ENCODE assay signal across 27 cellular contexts in genomic region chr10:110115784-110116520, GRCh38.
DNase-seq lines count a peak whose midpoint lies in the region; ATAC-seq, FAIRE-seq and TF ChIP-seq lines count a peak whose summit lies in the region.
"Had no signal": no experiment of that assay in that cellular context is flagged by ENCODE, and none has a peak within 500 bp of the region (broad histone marks: within the 10 kb centered on the region; RNA-seq: fewer than 3 reads in every experiment).

No MANE protein-coding gene starts in this region.

- H3K9me3 ChIP-seq in CD4-positive, CD25-positive, alpha-beta regulatory T cell (ENCODE audit: control insufficient read depth in 2 of 2, low read length in 2 of 2): no peaks in the 10 kb centered on the region
- no peaks in the 10 kb centered on the region for H3K9me3 ChIP-seq in CD4-positive, alpha-beta memory T cell (ENCODE audit: control insufficient read depth in 1 of 2, low read length in 2 of 2)
- H3K9me3 ChIP-seq in naive thymus-derived CD4-positive, alpha-beta T cell (ENCODE audit: control insufficient read depth in 2 of 3, low read length in 3 of 3): no peaks in the 10 kb centered on the region
- H3K9me3 ChIP-seq: esophagus muscularis mucosa, suprapubic skin, upper lobe of right lung had no signal

- no peaks in the 10 kb centered on the region for H3K4me1 ChIP-seq in CD4-positive, CD25-positive, alpha-beta regulatory T cell (ENCODE audit: control insufficient read depth, insufficient read depth, low read length, poor library complexity, severe bottlenecking)
- no peaks in the 10 kb centered on the region for H3K4me1 ChIP-seq in CD4-positive, alpha-beta memory T cell (ENCODE audit: insufficient read depth, low read length)
- no peaks in the 10 kb centered on the region for H3K4me1 ChIP-seq in naive thymus-derived CD4-positive, alpha-beta T cell (ENCODE audit: control insufficient read depth in 2 of 2, insufficient read depth in 2 of 2, low read length in 2 of 2)
- H3K4me1 ChIP-seq: suprapubic skin, upper lobe of right lung had no signal

- no peaks in the 10 kb centered on the region for H3K9me3 Mint-ChIP-seq in CD4-positive, CD25-positive, alpha-beta regulatory T cell
- H3K9me3 Mint-ChIP-seq in CD4-positive, alpha-beta memory T cell: peaks cover 0 to 2% (median 0%) of the 10 kb centered on the region in 8 donors
- peaks cover 0 to 2% (median 0%) of the 10 kb centered on the region in 11 donors for H3K9me3 Mint-ChIP-seq in naive thymus-derived CD4-positive, alpha-beta T cell

- FAIRE-seq in bronchial epithelial cell (lab: Jason Lieb, UNC): peak; percentile 28
- no peak for FAIRE-seq in RCC 7860 (lab: Jason Lieb, UNC)
- FAIRE-seq: kidney had no signal

- no peaks in the 10 kb centered on the region for H3K27me3 ChIP-seq in CD4-positive, CD25-positive, alpha-beta regulatory T cell (ENCODE audit: control insufficient read depth, insufficient read depth, low read length)
- H3K27me3 ChIP-seq in CD4-positive, alpha-beta memory T cell (ENCODE audit: insufficient read depth, low read length): no peaks in the 10 kb centered on the region
- no peaks in the 10 kb centered on the region for H3K27me3 ChIP-seq in bronchial epithelial cell (ENCODE audit: control insufficient read depth, insufficient read depth, low read length)
- no peaks in the 10 kb centered on the region for H3K27me3 ChIP-seq in naive thymus-derived CD4-positive, alpha-beta T cell (ENCODE audit: control insufficient read depth in 2 of 2, insufficient read depth in 2 of 2, low read length in 2 of 2)
- H3K27me3 ChIP-seq: esophagus muscularis mucosa, suprapubic skin, upper lobe of right lung had no signal

- peaks cover 61% of the 10 kb centered on the region for H3K36me3 Mint-ChIP-seq in CD4-positive, CD25-positive, alpha-beta regulatory T cell
- peaks cover 64 to 78% of the 10 kb centered on the region in 2 donors for H3K36me3 Mint-ChIP-seq in CD4-positive, alpha-beta memory T cell
- H3K36me3 Mint-ChIP-seq in naive thymus-derived CD4-positive, alpha-beta T cell: peaks cover 15 to 66% (median 50%) of the 10 kb centered on the region in 5 donors

- no peak overlapping the region for H3K4me3 Mint-ChIP-seq in CD4-positive, CD25-positive, alpha-beta regulatory T cell
- H3K4me3 Mint-ChIP-seq in CD4-positive, alpha-beta memory T cell: no peak overlapping the region
- H3K4me3 Mint-ChIP-seq in naive thymus-derived CD4-positive, alpha-beta T cell: no peak overlapping the region
- H3K4me3 Mint-ChIP-seq: nephron progenitor cell had no signal

- H3K36me3 ChIP-seq in CD4-positive, CD25-positive, alpha-beta regulatory T cell (ENCODE audit: control insufficient read depth, insufficient read depth, low read length): peaks cover 83% of the 10 kb centered on the region
- peaks cover 62% of the 10 kb centered on the region for H3K36me3 ChIP-seq in CD4-positive, alpha-beta memory T cell (ENCODE audit: insufficient read depth, low read length)
- peaks cover 2% of the 10 kb centered on the region for H3K36me3 ChIP-seq in bronchial epithelial cell (ENCODE audit: control insufficient read depth, insufficient read depth, low read length)
- peaks cover 20 to 80% (median 34%) of the 10 kb centered on the region in 3 experiments for H3K36me3 ChIP-seq in naive thymus-derived CD4-positive, alpha-beta T cell (ENCODE audit: control insufficient read depth in 2 of 3, insufficient read depth in 3 of 3, low read length in 3 of 3)

- TF ChIP-seq CTCF in bronchial epithelial cell (IDR thresholded peaks at IDR 0.05; ENCODE audit: insufficient read depth, low read length, severe bottlenecking): no peak

- intact Hi-C loops in CD4-positive, alpha-beta memory T cell (cut with micrococcal nuclease): no loop called here
- intact Hi-C loops in naive thymus-derived CD4-positive, alpha-beta T cell (cut with micrococcal nuclease): no loop called here

- H3K4me3 ChIP-seq in CD4-positive, CD25-positive, alpha-beta regulatory T cell (ENCODE audit: low read depth, low read length): no peak overlapping the region
- no peak overlapping the region for H3K4me3 ChIP-seq in CD4-positive, alpha-beta memory T cell (ENCODE audit: low read length in 2 of 2)
- H3K4me3 ChIP-seq in bronchial epithelial cell (ENCODE audit: low read depth, low read length): no peak overlapping the region
- no peak overlapping the region for H3K4me3 ChIP-seq in naive thymus-derived CD4-positive, alpha-beta T cell (ENCODE audit: low read length)
- H3K4me3 ChIP-seq: esophagus muscularis mucosa, SK-N-MC, suprapubic skin, upper lobe of right lung had no signal

- peaks cover under 1 to 13% (median 7%) of the 10 kb centered on the region in 4 donors for H3K4me1 Mint-ChIP-seq in CD4-positive, CD25-positive, alpha-beta regulatory T cell
- peaks cover 0 to 12% (median 3%) of the 10 kb centered on the region in 4 donors for H3K4me1 Mint-ChIP-seq in CD4-positive, alpha-beta memory T cell
- H3K4me1 Mint-ChIP-seq in naive thymus-derived CD4-positive, alpha-beta T cell: peaks cover 0 to 14% (median 8%) of the 10 kb centered on the region in 7 donors
- H3K4me1 Mint-ChIP-seq: nephron progenitor cell had no signal

- no peak for DNase-seq in CD4-positive, CD25-positive, alpha-beta regulatory T cell
- no peak for DNase-seq in CD4-positive, alpha-beta memory T cell
- peak; percentile 71 for DNase-seq in bronchial epithelial cell (ENCODE audit: low read depth)
- DNase-seq in naive thymus-derived CD4-positive, alpha-beta T cell: no peak
- DNase-seq in stimulated activated CD8-positive, alpha-beta memory T cell treated with anti-CD3 and anti-CD28 coated beads, Interleukin-4, amount 100 ng/mL, for 48 hours: no peak
- no peak for DNase-seq in RCC 7860 (ENCODE audit: low spot score)
- no peak for DNase-seq in NCI-H1694 treated with DMSO at 0.1 percent for 48 hours (lab: John Stamatoyannopoulos, UW)
- DNase-seq: activated CD4-positive, alpha-beta T cell treated with anti-CD3 and anti-CD28 coated beads, Interleukin-2, amount 50 U/mL, for 4 hours; activated CD8-positive, alpha-beta memory T cell treated with anti-CD3 and anti-CD28 coated beads, Interleukin-2, amount 50 U/mL, for 48 hours; activated effector memory CD4-positive, alpha-beta T cell treated with Interleukin-2 at 50 U/mL for 16 hours; C1 segment of cervical spinal cord; caudate nucleus; cortex of kidney; effector memory CD4-positive, alpha-beta T cell; foreskin fibroblast; head of caudate nucleus; kidney; NCI-H1092; NCI-H1694; nephron progenitor cell; stimulated activated naive CD4-positive, alpha-beta T cell; upper lobe of right lung had no signal

- no peak overlapping the region for H3K27ac ChIP-seq in CD4-positive, CD25-positive, alpha-beta regulatory T cell (ENCODE audit: insufficient read depth, low read length, poor library complexity, severe bottlenecking)
- no peak overlapping the region for H3K27ac ChIP-seq in CD4-positive, alpha-beta memory T cell (ENCODE audit: low read depth, low read length)
- no peak overlapping the region for H3K27ac ChIP-seq in naive thymus-derived CD4-positive, alpha-beta T cell (ENCODE audit: low read depth, low read length)
- H3K27ac ChIP-seq: esophagus muscularis mucosa, SK-N-MC, suprapubic skin, upper lobe of right lung had no signal

- H3K27ac Mint-ChIP-seq in CD4-positive, CD25-positive, alpha-beta regulatory T cell: peak overlapping the region; percentile 1 to 57 (median 50)
- peak overlapping the region in 4 of 7 donors; percentile 24 to 47 (median 38) for H3K27ac Mint-ChIP-seq in CD4-positive, alpha-beta memory T cell
- peak overlapping the region in 7 of 9 donors; percentile 7 to 84 (median 70) for H3K27ac Mint-ChIP-seq in naive thymus-derived CD4-positive, alpha-beta T cell

- no peaks in the 10 kb centered on the region for H3K27me3 Mint-ChIP-seq in CD4-positive, CD25-positive, alpha-beta regulatory T cell
- no peaks in the 10 kb centered on the region for H3K27me3 Mint-ChIP-seq in CD4-positive, alpha-beta memory T cell
- no peaks in the 10 kb centered on the region for H3K27me3 Mint-ChIP-seq in naive thymus-derived CD4-positive, alpha-beta T cell

- ATAC-seq in CD4-positive, CD25-positive, alpha-beta regulatory T cell (ENCODE audit: low read depth in 2 of 2): no peak
- ATAC-seq in naive thymus-derived CD4-positive, alpha-beta T cell: no peak
- ATAC-seq: activated CD4-positive, CD25-positive, alpha-beta regulatory T cell treated with anti-CD3 and anti-CD28 coated beads, Interleukin-2, amount 50 U/mL, for 24 hours; HCT116; upper lobe of right lung had no signal

- POLR2A ChIA-PET in CD4-positive, alpha-beta memory T cell (lab: Charles Lee; ENCODE audit: partially characterized antibody): interaction anchor here (1.3 kb wide), 1 partner anchor 107 kb away, joined by 5 read pairs; no protein-coding TSS in a partner anchor
- POLR2A ChIA-PET in naive thymus-derived CD4-positive, alpha-beta T cell (lab: Charles Lee): interaction anchor here (0.7 to 1.0 kb wide), 3 partner anchors 39 to 206 kb away, joined by 3 to 4 read pairs (median 3); no protein-coding TSS in a partner anchor

- CTCF ChIA-PET in CD4-positive, alpha-beta memory T cell (lab: Charles Lee; ENCODE audit: partially characterized antibody): interaction anchor here (1.3 to 3.7 kb wide), 4 partner anchors 10 to 232 kb away, joined by 3 to 13 read pairs (median 4); no protein-coding TSS in a partner anchor
- CTCF ChIA-PET in naive thymus-derived CD4-positive, alpha-beta T cell (lab: Charles Lee): interaction anchor here (0.6 to 0.7 kb wide), 2 partner anchors 20 to 232 kb away, joined by 3 read pairs; no protein-coding TSS in a partner anchor
